Comparison of ENCODE assay signal across 9 cellular contexts in genomic region chr6:1390805-1391511, GRCh38. TPM values are rescaled to one million over a fixed set of nuclear protein-coding genes. Genes with fewer than 3 reads are reported as not detected.
DNase-seq lines count a peak whose midpoint lies in the region; ATAC-seq, FAIRE-seq and TF ChIP-seq lines count a peak whose summit lies in the region.
"Had no signal": no experiment of that assay in that cellular context is flagged by ENCODE, and none has a peak within 500 bp of the region (broad histone marks: within the 10 kb centered on the region; RNA-seq: fewer than 3 reads in every experiment).

No MANE protein-coding gene starts in this region.

- TF ChIP-seq CTCF in GM12878 (IDR thresholded peaks at IDR 0.05 in 2 of 3, conservative IDR thresholded peaks at IDR 0.05 in 1 of 3; ENCODE audit: control insufficient read depth in 2 of 3, extremely low read depth in 1 of 3, insufficient read depth in 1 of 3, low read depth in 3 of 3, low read length in 3 of 3), result no peak
- TF ChIP-seq CTCF in lower lobe of right lung (IDR thresholded peaks at IDR 0.05), result no peak
- no peak for TF ChIP-seq CTCF in tibial artery (IDR thresholded peaks at IDR 0.05)

- H3K27ac ChIP-seq in GM12878 (ENCODE audit: control insufficient read depth, insufficient read depth) (no peak overlapping the region), lower lobe of right lung (peak overlapping the region; percentile 65), tibial artery (no peak overlapping the region)

- RAD21 ChIA-PET in GM12878 (lab: Charles Lee; ENCODE audit: unreplicated experiment), result no interaction called here

- no peak for DNase-seq in activated T-cell treated with anti-CD3 and anti-CD28 coated beads, Interleukin-2, amount 50 U/mL, for 72 hours
- DNase-seq in activated T-cell treated with anti-CD3 and anti-CD28 coated beads, Interleukin-2, amount 50 U/mL, for 24 hours, result no peak
- DNase-seq in GM12878 (ENCODE audit: low read depth, low spot score), result no peak
- no peak for DNase-seq in lower lobe of right lung
- DNase-seq in tibial artery, result no peak
- DNase-seq in GM19238 (ENCODE audit: insufficient read length, low spot score), result no peak
- no peak for DNase-seq in germinal center (ENCODE audit: low spot score)
- DNase-seq in NAMALWA (ENCODE audit: low spot score), result no peak
- DNase-seq: kidney glomerular epithelial cell had no signal

- H3K4me1 ChIP-seq in GM12878 (ENCODE audit: control insufficient read depth, insufficient read depth, low read length) (no peaks in the 10 kb centered on the region), lower lobe of right lung (peaks cover 27% of the 10 kb centered on the region), tibial artery (peaks cover 0 to 45% (median 36%) of the 10 kb centered on the region in 4 donors)

- H4K20me1 ChIP-seq in GM12878 (ENCODE audit: control insufficient read depth, insufficient read depth), result no peaks in the 10 kb centered on the region

- H3K4me2 ChIP-seq in GM12878 (ENCODE audit: control insufficient read depth, insufficient read depth), result no peak overlapping the region

- intact Hi-C loops in GM12878 (cut with micrococcal nuclease; ENCODE audit: unreplicated experiment) (no loop called here), lower lobe of right lung (cut with DNase I) (no loop called here), tibial artery (cut with DNase I; ENCODE audit: low total_unique reads) (no loop called here)

- H3K4me3 ChIP-seq in GM12878 (no peak overlapping the region), lower lobe of right lung (peak overlapping the region; percentile 55), tibial artery (peak overlapping the region; percentile 43)

- no peaks in the 10 kb centered on the region; the same call in 2 of the 3 replicates for H3K9me3 ChIP-seq in GM12878 (replicated peaks; ENCODE audit: control insufficient read depth, insufficient read depth, low read length)
- no peaks in the 10 kb centered on the region for H3K9me3 ChIP-seq in lower lobe of right lung
- no peaks in the 10 kb centered on the region for H3K9me3 ChIP-seq in tibial artery

- ATAC-seq in activated T-cell treated with anti-CD3 and anti-CD28 coated beads, Interleukin-2, amount 50 U/mL, for 72 hours (replicated peaks in 1 of 2), result no peak
- ATAC-seq in GM12878 (no peak), lower lobe of right lung (no peak)

- H3K9ac ChIP-seq in GM12878 (ENCODE audit: control insufficient read depth, insufficient read depth, low read length), result no peak overlapping the region

- H3K79me2 ChIP-seq in GM12878 (ENCODE audit: control insufficient read depth, insufficient read depth, low read length), result no peaks in the 10 kb centered on the region

- FAIRE-seq in GM12878 (lab: Jason Lieb, UNC), result no peak

- H3K36me3 ChIP-seq in GM12878 (ENCODE audit: control insufficient read depth in 2 of 2, insufficient read depth in 2 of 2, low read length in 1 of 2), result no peaks in the 10 kb centered on the region
- H3K36me3 ChIP-seq in lower lobe of right lung, result no peaks in the 10 kb centered on the region
- H3K36me3 ChIP-seq in tibial artery, result no peaks in the 10 kb centered on the region

- SMC1A ChIA-PET in GM12878 (lab: Charles Lee; ENCODE audit: uncharacterized antibody, unreplicated experiment), result no interaction called here

- H2AFZ ChIP-seq in GM12878 (ENCODE audit: control insufficient read depth, low read depth, low read length), result no peak overlapping the region

- POLR2A ChIA-PET in GM12878 (lab: Charles Lee), result no interaction called here

- H3K27ac Mint-ChIP-seq in activated T-cell treated with anti-CD3 and anti-CD28 coated beads, Interleukin-2, amount 50 U/mL, for 72 hours, result no peak overlapping the region
- no peak overlapping the region for H3K27ac Mint-ChIP-seq in activated T-cell treated with anti-CD3 and anti-CD28 coated beads, Interleukin-2, amount 50 U/mL, for 24 hours

- H3K27me3 Mint-ChIP-seq in activated T-cell treated with anti-CD3 and anti-CD28 coated beads, Interleukin-2, amount 50 U/mL, for 72 hours (ENCODE audit: low read depth), result peaks cover 77% of the 10 kb centered on the region
- H3K27me3 Mint-ChIP-seq in activated T-cell treated with anti-CD3 and anti-CD28 coated beads, Interleukin-2, amount 50 U/mL, for 24 hours, result peaks cover 82% of the 10 kb centered on the region

- CTCF ChIA-PET in GM12878 (lab: Yijun Ruan, JAX), result no interaction called here

- 41% methylated on average over 48 of the region's 48 CpGs for WGBS in GM12878 (ENCODE audit: insufficient coverage, insufficient replicate concordance, low lambda C conversion rate, missing lambda C conversion rate)

- H3K27me3 ChIP-seq in GM12878 (replicated peaks in 1 of 2; ENCODE audit: control insufficient read depth in 2 of 2, insufficient read depth in 2 of 2, low read length in 1 of 2) (peaks cover 28 to 29% of the 10 kb centered on the region in 2 experiments), lower lobe of right lung (ENCODE audit: low read depth) (peaks cover 89% of the 10 kb centered on the region), tibial artery (peaks cover 0 to 97% of the 10 kb centered on the region in 2 donors)

- no peak for TF ChIP-seq POLR2A in GM12878 (IDR thresholded peaks at IDR 0.05; ENCODE audit: low read depth, low read length)

- peak overlapping the region; percentile 54 to 59 for H3K4me3 Mint-ChIP-seq in activated T-cell treated with anti-CD3 and anti-CD28 coated beads, Interleukin-2, amount 50 U/mL, for 72 hours
- H3K4me3 Mint-ChIP-seq in activated T-cell treated with anti-CD3 and anti-CD28 coated beads, Interleukin-2, amount 50 U/mL, for 24 hours, result no peak overlapping the region

- in situ Hi-C loops in GM12878 (cut with MboI), result no loop called here

- BruUV-seq in GM12878 (replicated peaks; lab: Mats Ljungman, UMichigan), result no TSS peak

- H3K9me3 Mint-ChIP-seq in activated T-cell treated with anti-CD3 and anti-CD28 coated beads, Interleukin-2, amount 50 U/mL, for 72 hours, result no peaks in the 10 kb centered on the region
- H3K9me3 Mint-ChIP-seq in activated T-cell treated with anti-CD3 and anti-CD28 coated beads, Interleukin-2, amount 50 U/mL, for 24 hours, result no peaks in the 10 kb centered on the region

- no peak for TF ChIP-seq EP300 in GM12878 (IDR thresholded peaks at IDR 0.05; ENCODE audit: borderline replicate concordance in 1 of 2, control insufficient read depth in 1 of 2, low read depth in 2 of 2, low read length in 2 of 2)

- peaks cover 22% of the 10 kb centered on the region for H3K4me1 Mint-ChIP-seq in activated T-cell treated with anti-CD3 and anti-CD28 coated beads, Interleukin-2, amount 50 U/mL, for 72 hours (ENCODE audit: low read depth)
- peaks cover 26% of the 10 kb centered on the region for H3K4me1 Mint-ChIP-seq in activated T-cell treated with anti-CD3 and anti-CD28 coated beads, Interleukin-2, amount 50 U/mL, for 24 hours (ENCODE audit: low read depth)

- TF ChIP-seq RAD21 in GM12878 (IDR thresholded peaks at IDR 0.05; ENCODE audit: insufficient read depth, low read depth, low read length), result no peak

- no peaks in the 10 kb centered on the region for H3K36me3 Mint-ChIP-seq in activated T-cell treated with anti-CD3 and anti-CD28 coated beads, Interleukin-2, amount 50 U/mL, for 72 hours (ENCODE audit: insufficient read depth in 2 of 2)
- no peaks in the 10 kb centered on the region for H3K36me3 Mint-ChIP-seq in activated T-cell treated with anti-CD3 and anti-CD28 coated beads, Interleukin-2, amount 50 U/mL, for 24 hours (ENCODE audit: low read depth)

TF ChIP-seq in GM12878, 131 proteins besides CTCF, POLR2A, EP300 and RAD21:
- TF ChIP-seq MTA3 (IDR thresholded peaks at IDR 0.05; ENCODE audit: borderline replicate concordance, low read length), result no peak
- peak; percentile 13 for TF ChIP-seq SUZ12 (IDR thresholded peaks at IDR 0.05; ENCODE audit: unreplicated experiment)

RNA-seq across cellular contexts. Expression of gene FOXF2, which starts 1.6 kb away (rescaled TPM):
- not detected for total RNA-seq in activated T-cell treated with anti-CD3 and anti-CD28 coated beads, Interleukin-2, amount 50 U/mL, for 72 hours
- not detected in 2 replicates for total RNA-seq in GM12878 (2013; cell fraction: nucleolus; rRNA removed)
- total RNA-seq in GM12878 (2014; rRNA removed) (not detected in 2 replicates), GM12878 (2014; rRNA removed; fragmentation: Illumina TruSeq; extraction: Trizol) (not detected in 2 replicates), GM12878 (2021) (not detected in 2 replicates), lower lobe of right lung (13.2 TPM)
- not detected for polyA plus RNA-seq in GM12878 (2011; ENCODE audit: low read depth)
- polyA plus RNA-seq in GM12878 (2011; rRNA removed) (not detected in 2 replicates), GM12878 (2014; fragmentation: Illumina TruSeq; extraction: Trizol) (not detected in 2 replicates), GM12878 (2014; fragmentation: Nextera tagmentation; extraction: Ambion mirVana) (not detected), GM12878 (2014; rRNA removed) (not detected in 2 replicates), GM12878 (2016; fragmentation: Nextera tagmentation; extraction: Ambion mirVana) (not detected)
- polyA plus RNA-seq in GM12878 (2011; cell fraction: cytosol; rRNA removed), result not detected in 2 replicates
- polyA plus RNA-seq in GM12878 (2011; cell fraction: nucleus; rRNA removed), result not detected in 2 replicates
- not detected in 2 replicates for polyA plus RNA-seq in GM12878 (2012)
- not detected in 2 replicates for polyA minus RNA-seq in GM12878 (2011; rRNA and poly(A)+ RNA removed)
- polyA minus RNA-seq in GM12878 (2011; cell fraction: cytosol; rRNA and poly(A)+ RNA removed), result 1.7 TPM in 1 of 2 replicates, not detected in the other
- polyA minus RNA-seq in GM12878 (2011; cell fraction: nucleus; rRNA and poly(A)+ RNA removed), result not detected in 2 replicates

Comparison
In these comparisons a context has a peak if more than half of its experiments do, and no peak if none do; other contexts are left out.
1. RNA of gene FOXF2, which starts 1.6 kb away (total RNA-seq): 13.2 TPM in lower lobe of right lung (single experiment); not detected in activated T-cell treated with anti-CD3 and anti-CD28 coated beads, Interleukin-2, amount 50 U/mL, for 72 hours and not detected in GM12878; every median in the first group is over 10 times any median in the second.